20 cellular contexts compared by ENCODE assay signal in the genomic region with DNA sequence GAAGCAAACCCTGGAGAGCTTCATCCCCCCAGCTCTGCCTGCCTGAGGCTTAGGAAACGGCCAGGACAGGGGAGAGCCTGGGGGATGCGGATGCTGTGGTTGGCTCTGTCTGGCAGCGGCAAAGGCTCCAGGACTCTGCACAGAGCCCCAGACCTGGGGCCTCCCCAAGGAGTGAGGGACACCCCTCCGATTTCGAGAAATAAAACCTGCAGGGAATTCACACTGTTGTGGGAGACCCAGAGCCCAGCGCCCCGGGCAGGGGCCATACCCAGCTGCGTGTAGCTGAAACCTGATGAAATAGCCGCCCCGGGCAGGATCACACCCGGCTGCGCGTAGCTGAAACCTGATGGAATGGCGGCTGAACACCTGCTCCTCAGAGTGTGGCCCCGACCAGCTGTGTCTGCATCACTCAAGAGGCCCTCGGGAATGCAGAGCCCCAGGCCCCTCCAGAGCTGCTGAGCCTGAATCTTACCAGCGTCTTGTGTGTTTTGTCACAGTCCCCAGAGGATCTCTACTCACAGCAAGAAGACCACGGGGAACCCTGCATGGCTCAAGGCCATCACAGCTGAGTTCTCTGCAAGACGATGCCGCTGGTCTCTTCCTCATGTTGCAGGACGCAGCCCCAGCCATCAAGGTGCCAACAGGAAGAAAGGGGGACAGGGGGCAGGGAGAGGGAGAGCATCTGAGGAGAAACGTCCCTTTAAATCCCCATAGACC. TPM values are rescaled to one million over a fixed set of nuclear protein-coding genes. Genes with fewer than 3 reads are reported as not detected.
DNase-seq lines count a peak whose midpoint lies in the region; ATAC-seq, FAIRE-seq and TF ChIP-seq lines count a peak whose summit lies in the region.
"Had no signal": no experiment of that assay in that cellular context is flagged by ENCODE, and none has a peak within 500 bp of the region (broad histone marks: within the 10 kb centered on the region; RNA-seq: fewer than 3 reads in every experiment).

No MANE protein-coding gene starts in this region.

- no peaks in the 10 kb centered on the region for H3K36me3 Mint-ChIP-seq in stimulated activated memory B cell treated with anti-CD40 and anti-IgM and Interleukin-4, amounts not matched to agents 10 μg/mL and 1 μg/mL and 100 μg/mL, for 72 hours
- H3K36me3 Mint-ChIP-seq: CD4-positive, alpha-beta memory T cell had no signal

- FAIRE-seq in H1 (lab: Jason Lieb, UNC) = no peak
- FAIRE-seq: K562 had no signal

- no peaks in the 10 kb centered on the region for H3K36me3 ChIP-seq in right atrium auricular region
- H3K36me3 ChIP-seq in H7 (replicated peaks; ENCODE audit: control insufficient read depth, insufficient read depth, low read length) = no peaks in the 10 kb centered on the region
- H3K36me3 ChIP-seq in H1 (ENCODE audit: control insufficient read depth in 2 of 4, insufficient read depth in 4 of 4, low read length in 3 of 4) = no peaks in the 10 kb centered on the region

- TF ChIP-seq EP300 in H1 (IDR thresholded peaks at IDR 0.05; ENCODE audit: borderline replicate concordance in 1 of 2, low read depth in 2 of 2, low read length in 2 of 2) = no peak

- no peak for TF ChIP-seq POLR2A in H1 (IDR thresholded peaks at IDR 0.05; ENCODE audit: control extremely low read depth in 1 of 2, low read depth in 2 of 2, low read length in 2 of 2)

- no peak for TF ChIP-seq RAD21 in H1 (IDR thresholded peaks at IDR 0.05 in 1 of 2, conservative IDR thresholded peaks at IDR 0.05 in 1 of 2; ENCODE audit: low read depth in 2 of 2, low read length in 2 of 2)

- no peak overlapping the region for H2AFZ ChIP-seq in H1 (ENCODE audit: low read length)
- H2AFZ ChIP-seq: GM23248 had no signal

- POLR2A ChIA-PET in H1 (lab: Charles Lee; ENCODE audit: partially characterized antibody) = interaction anchor here (1.4 kb wide), 1 partner anchor 11 kb away, joined by 9 read pairs; no protein-coding TSS in a partner anchor

- H3K23me2 ChIP-seq in H1 (ENCODE audit: low read depth, low read length) = no peaks in the 10 kb centered on the region

- H3K4me1 ChIP-seq in right atrium auricular region = no peaks in the 10 kb centered on the region
- H3K4me1 ChIP-seq in H1 (replicated peaks in 1 of 4; ENCODE audit: control insufficient read depth in 3 of 4, insufficient read depth in 4 of 4, low read length in 3 of 4) = peaks cover 0 to 23% (median 7%) of the 10 kb centered on the region in 4 experiments; a peak in 6 of 7 replicates

- no peak overlapping the region for H3K27ac Mint-ChIP-seq in stimulated activated memory B cell treated with anti-CD40 and anti-IgM and Interleukin-4, amounts not matched to agents 10 μg/mL and 1 μg/mL and 100 μg/mL, for 72 hours

- DNase-seq in Right ventricle myocardium inferior (ENCODE audit: missing footprints) (peak; percentile 49), right atrium auricular region (ENCODE audit: low spot score) (no peak), H7 (peak; percentile 76), H1 (ENCODE audit: low read depth in 1 of 2, low spot score in 2 of 2) (no peak), retina (peak; percentile 38), 8988T (no peak)
- DNase-seq: AML-193; Calu3; CD4-positive, alpha-beta memory T cell; DMS53; GM23248; MV-4-11; NCI-H1436 treated with DMSO at 0.1 percent for 48 hours; NCI-H2081; NCI-H526 treated with DMSO at 0.1 percent for 48 hours; NK-92 treated with Interleukin-12 subunit alpha and Interleukin-12 subunit beta, amount 100 ng/mL, for 24 hours had no signal

- intact Hi-C loops in Right ventricle myocardium inferior (cut with DNase I) = no loop called here

- no peak overlapping the region for H2AK5ac ChIP-seq in H1 (ENCODE audit: low read depth, low read length)

- H3K4me2 ChIP-seq in H1 (ENCODE audit: insufficient read depth in 1 of 2, low read depth in 2 of 2, low read length in 2 of 2) = no peak overlapping the region

- WGBS in H1 (ENCODE audit: extremely low coverage in 1 of 2, insufficient coverage in 1 of 2, insufficient read length in 1 of 2, insufficient replicate concordance in 2 of 2, low coverage in 1 of 2, low lambda C conversion rate in 2 of 2, missing lambda C conversion rate in 1 of 2), 2 experiments = 75% methylated on average over 22 of the region's 22 CpGs; no CpG with 5 or more reads in 1 of the 2 experiments

- TF ChIP-seq CTCF in right atrium auricular region (IDR thresholded peaks at IDR 0.05) (no peak), H1 (IDR thresholded peaks at IDR 0.05; ENCODE audit: control extremely low read depth in 1 of 3, insufficient read depth in 1 of 3, low read depth in 1 of 3, low read length in 3 of 3) (no peak)

- H3K9ac ChIP-seq in H1 (replicated peaks in 1 of 4; ENCODE audit: extremely low read depth in 1 of 4, low read depth in 3 of 4, low read length in 3 of 4) = no peak overlapping the region
- H3K9ac ChIP-seq: GM23248 had no signal

- H2BK120ac ChIP-seq in H1 (replicated peaks; ENCODE audit: low read depth, low read length) = no peak overlapping the region

- no peak overlapping the region for H2BK20ac ChIP-seq in H1 (ENCODE audit: low read length)

- no peak overlapping the region for H3K18ac ChIP-seq in H1 (ENCODE audit: extremely low read depth, low read length)

- H4K20me1 ChIP-seq in H1 (replicated peaks in 1 of 2; ENCODE audit: control insufficient read depth in 1 of 2, insufficient read depth in 2 of 2, low read length in 2 of 2) = no peaks in the 10 kb centered on the region

- no peak overlapping the region for H4K5ac ChIP-seq in H1 (ENCODE audit: insufficient read length, low read depth, low read length)

- no peak overlapping the region for H3K4me3 Mint-ChIP-seq in stimulated activated memory B cell treated with anti-CD40 and anti-IgM and Interleukin-4, amounts not matched to agents 10 μg/mL and 1 μg/mL and 100 μg/mL, for 72 hours
- H3K4me3 Mint-ChIP-seq: CD4-positive, alpha-beta memory T cell had no signal

- no peak overlapping the region for H3K27ac ChIP-seq in right atrium auricular region
- H3K27ac ChIP-seq in H1 (ENCODE audit: low read depth, low read length) = no peak overlapping the region
- H3K27ac ChIP-seq: GM23248, RWPE1 had no signal

- CTCF ChIA-PET in H1 (lab: Charles Lee; ENCODE audit: partially characterized antibody) = interaction anchor here (0.9 to 4.4 kb wide), 5 partner anchors 12 to 91 kb away, joined by 3 to 25 read pairs (median 3); no protein-coding TSS in a partner anchor

- no peak overlapping the region for H3K23ac ChIP-seq in H1 (ENCODE audit: insufficient read length)

- H3K4ac ChIP-seq in H1 (replicated peaks; ENCODE audit: insufficient read length, low read depth, low read length) = no peak overlapping the region

- H3K27me3 Mint-ChIP-seq in stimulated activated memory B cell treated with anti-CD40 and anti-IgM and Interleukin-4, amounts not matched to agents 10 μg/mL and 1 μg/mL and 100 μg/mL, for 72 hours = peaks cover 67% of the 10 kb centered on the region

- H3K4me3 ChIP-seq in right atrium auricular region = no peak overlapping the region
- H3K4me3 ChIP-seq in H7 (ENCODE audit: insufficient read depth, low read depth, low read length) = no peak overlapping the region
- no peak overlapping the region for H3K4me3 ChIP-seq in H1 (ENCODE audit: extremely low read depth in 1 of 4, insufficient read depth in 2 of 4, low read depth in 3 of 4, low read length in 4 of 4)
- H3K4me3 ChIP-seq: GM23248, K562 had no signal

- no peak overlapping the region for H3K56ac ChIP-seq in H1 (replicated peaks; ENCODE audit: insufficient read length, low read depth, low read length)

- no peaks in the 10 kb centered on the region for H3K4me1 Mint-ChIP-seq in stimulated activated memory B cell treated with anti-CD40 and anti-IgM and Interleukin-4, amounts not matched to agents 10 μg/mL and 1 μg/mL and 100 μg/mL, for 72 hours
- H3K4me1 Mint-ChIP-seq: CD4-positive, alpha-beta memory T cell had no signal

- ATAC-seq in Right ventricle myocardium inferior (no peak), GM19023 (IDR thresholded peaks at IDR 0.05; ENCODE audit: unreplicated experiment) (no peak)
- no peak for ATAC-seq in stimulated activated memory B cell treated with anti-CD40 and anti-IgM and Interleukin-4, amounts not matched to agents 10 μg/mL and 1 μg/mL and 100 μg/mL, for 72 hours
- ATAC-seq: K562 had no signal

- H2BK5ac ChIP-seq in H1 (ENCODE audit: low read depth, low read length) = no peak overlapping the region

- no peaks in the 10 kb centered on the region for H3K9me3 Mint-ChIP-seq in stimulated activated memory B cell treated with anti-CD40 and anti-IgM and Interleukin-4, amounts not matched to agents 10 μg/mL and 1 μg/mL and 100 μg/mL, for 72 hours

- H3K27me3 ChIP-seq in right atrium auricular region (peaks cover 0 to 12% of the 10 kb centered on the region in 2 donors), H7 (ENCODE audit: control insufficient read depth, insufficient read depth, low read length) (peaks cover 46% of the 10 kb centered on the region), H1 (replicated peaks in 1 of 4; ENCODE audit: control insufficient read depth in 3 of 4, extremely low read depth in 1 of 4, insufficient read depth in 3 of 4, low read length in 3 of 4) (peaks cover 9 to 65% (median 53%) of the 10 kb centered on the region in 4 experiments)

- no peak overlapping the region for H3K14ac ChIP-seq in H1 (ENCODE audit: insufficient read length)

- no peaks in the 10 kb centered on the region for H3K79me1 ChIP-seq in H1 (ENCODE audit: low read depth, low read length)

- peak overlapping the region; percentile 5; the same call in 1 of the 2 replicates for H4K8ac ChIP-seq in H1 (ENCODE audit: extremely low read depth, insufficient read depth, low read length)

- H3K9me3 ChIP-seq in right atrium auricular region (peaks cover 0 to 14% of the 10 kb centered on the region in 2 donors), H1 (ENCODE audit: insufficient read depth in 2 of 2, low read depth in 1 of 2, low read length in 1 of 2) (peaks cover 0 to 9% of the 10 kb centered on the region in 2 experiments; a peak in 1 of 4 replicates)

- H2BK12ac ChIP-seq in H1 (ENCODE audit: low read depth, low read length) = peak overlapping the region; percentile 14; the same call in 1 of the 2 replicates

- no peaks in the 10 kb centered on the region for H3K79me2 ChIP-seq in H1 (ENCODE audit: control insufficient read depth in 1 of 2, insufficient read depth in 2 of 2, low read length in 2 of 2)

- H4K91ac ChIP-seq in H1 (replicated peaks; ENCODE audit: insufficient read length, low read length) = no peak overlapping the region

- no peak overlapping the region for H2BK15ac ChIP-seq in H1 (ENCODE audit: low read length)

RNA-seq across cellular contexts. Expression of a gene that starts 46.5 kb away (rescaled TPM):
- total RNA-seq in Right ventricle myocardium inferior = not detected
- total RNA-seq in right atrium auricular region = 10 to 100 TPM in 1 of 2 donors, 1 to 10 TPM in 1; 4.0 to 10.8 TPM
- 0.44 and 0.45 TPM in 2 replicates for total RNA-seq in H7 (2014; rRNA removed; shearing (Covaris generic))
- total RNA-seq in H1 (2021; fragmentation: NEBNext Ultra II Directional; extraction: Animal tissue kit (Norgen Biotek cat#: 25700)) = 2.0 and 3.3 TPM in 2 replicates
- 3.6 and 5.3 TPM in 2 replicates for polyA plus RNA-seq in H1 (2011; rRNA removed)
- polyA plus RNA-seq in H1 (2011; cell fraction: cytosol; rRNA removed) = 6.1 TPM
- polyA plus RNA-seq in H1 (2011; cell fraction: nucleus; rRNA removed) = 9.4 TPM
- polyA plus RNA-seq in H1 (2012, experiment 1 of 2) = 2.3 to 3.6 TPM (median 3.1 TPM) in 4 replicates
- polyA plus RNA-seq in H1 (2012, experiment 2 of 2) = 2.3 TPM
- polyA plus RNA-seq in H1 (2013, experiment 1 of 2) = 0.73 TPM
- polyA plus RNA-seq in H1 (2013, experiment 2 of 2) = 0.92 TPM
- 2.3 and 4.0 TPM in 2 replicates for polyA minus RNA-seq in H1 (2011; rRNA and poly(A)+ RNA removed)
- polyA minus RNA-seq in H1 (2011; cell fraction: cytosol; rRNA and poly(A)+ RNA removed) = 4.0 TPM
- 4.2 TPM for polyA minus RNA-seq in H1 (2011; cell fraction: nucleus; rRNA and poly(A)+ RNA removed)
- total RNA-seq: CD4-positive, alpha-beta memory T cell; K562 had no signal
- polyA plus RNA-seq: K562 had no signal

Comparison
In these comparisons a context has a peak if more than half of its experiments do, and no peak if none do; other contexts are left out.
1. DNase-seq: peak in Right ventricle myocardium inferior (single experiment), H7 (single experiment) and retina (single experiment); none in right atrium auricular region (single experiment), H1 (0 of 2) and 8988T (single experiment).